ENCODE assay signal across 2 cellular contexts in the genomic region with DNA sequence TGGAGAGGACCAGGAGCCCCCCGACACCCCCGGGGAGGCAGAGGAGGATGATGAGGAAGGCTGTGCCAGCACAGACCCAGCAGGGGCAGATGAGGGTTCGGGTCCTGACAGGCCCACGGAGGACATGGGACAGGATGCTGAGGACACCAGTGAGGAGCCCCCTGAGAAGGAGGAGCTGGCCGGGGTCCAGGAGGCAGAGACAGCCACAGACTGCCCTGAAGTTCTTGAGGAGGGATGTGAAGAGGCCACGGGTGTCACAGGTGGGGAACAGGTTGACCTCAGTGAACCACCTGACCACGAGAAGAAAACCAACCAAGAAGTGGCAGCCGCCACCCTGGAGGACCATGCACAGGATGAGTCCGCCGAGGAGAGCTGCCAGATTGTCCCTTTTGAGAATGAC.
TF ChIP-seq lines count a peak whose summit lies in the region.

No MANE protein-coding gene starts in this region.

TF ChIP-seq in HEK293, 187 proteins besides CTCF, POLR2A, EP300 and RAD21 (continued from another document):
- TF ChIP-seq, protein P1, sequence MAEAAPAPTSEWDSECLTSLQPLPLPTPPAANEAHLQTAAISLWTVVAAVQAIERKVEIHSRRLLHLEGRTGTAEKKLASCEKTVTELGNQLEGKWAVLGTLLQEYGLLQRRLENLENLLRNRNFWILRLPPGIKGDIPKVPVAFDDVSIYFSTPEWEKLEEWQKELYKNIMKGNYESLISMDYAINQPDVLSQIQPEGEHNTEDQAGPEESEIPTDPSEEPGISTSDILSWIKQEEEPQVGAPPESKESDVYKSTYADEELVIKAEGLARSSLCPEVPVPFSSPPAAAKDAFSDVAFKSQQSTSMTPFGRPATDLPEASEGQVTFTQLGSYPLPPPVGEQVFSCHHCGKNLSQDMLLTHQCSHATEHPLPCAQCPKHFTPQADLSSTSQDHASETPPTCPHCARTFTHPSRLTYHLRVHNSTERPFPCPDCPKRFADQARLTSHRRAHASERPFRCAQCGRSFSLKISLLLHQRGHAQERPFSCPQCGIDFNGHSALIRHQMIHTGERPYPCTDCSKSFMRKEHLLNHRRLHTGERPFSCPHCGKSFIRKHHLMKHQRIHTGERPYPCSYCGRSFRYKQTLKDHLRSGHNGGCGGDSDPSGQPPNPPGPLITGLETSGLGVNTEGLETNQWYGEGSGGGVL (tag by site-specific recombination; IDR thresholded peaks at IDR 0.05), result no peak

TF ChIP-seq in K562, 482 proteins besides CTCF, POLR2A, EP300 and RAD21 (continued from another document):
- TF ChIP-seq, protein P2, sequence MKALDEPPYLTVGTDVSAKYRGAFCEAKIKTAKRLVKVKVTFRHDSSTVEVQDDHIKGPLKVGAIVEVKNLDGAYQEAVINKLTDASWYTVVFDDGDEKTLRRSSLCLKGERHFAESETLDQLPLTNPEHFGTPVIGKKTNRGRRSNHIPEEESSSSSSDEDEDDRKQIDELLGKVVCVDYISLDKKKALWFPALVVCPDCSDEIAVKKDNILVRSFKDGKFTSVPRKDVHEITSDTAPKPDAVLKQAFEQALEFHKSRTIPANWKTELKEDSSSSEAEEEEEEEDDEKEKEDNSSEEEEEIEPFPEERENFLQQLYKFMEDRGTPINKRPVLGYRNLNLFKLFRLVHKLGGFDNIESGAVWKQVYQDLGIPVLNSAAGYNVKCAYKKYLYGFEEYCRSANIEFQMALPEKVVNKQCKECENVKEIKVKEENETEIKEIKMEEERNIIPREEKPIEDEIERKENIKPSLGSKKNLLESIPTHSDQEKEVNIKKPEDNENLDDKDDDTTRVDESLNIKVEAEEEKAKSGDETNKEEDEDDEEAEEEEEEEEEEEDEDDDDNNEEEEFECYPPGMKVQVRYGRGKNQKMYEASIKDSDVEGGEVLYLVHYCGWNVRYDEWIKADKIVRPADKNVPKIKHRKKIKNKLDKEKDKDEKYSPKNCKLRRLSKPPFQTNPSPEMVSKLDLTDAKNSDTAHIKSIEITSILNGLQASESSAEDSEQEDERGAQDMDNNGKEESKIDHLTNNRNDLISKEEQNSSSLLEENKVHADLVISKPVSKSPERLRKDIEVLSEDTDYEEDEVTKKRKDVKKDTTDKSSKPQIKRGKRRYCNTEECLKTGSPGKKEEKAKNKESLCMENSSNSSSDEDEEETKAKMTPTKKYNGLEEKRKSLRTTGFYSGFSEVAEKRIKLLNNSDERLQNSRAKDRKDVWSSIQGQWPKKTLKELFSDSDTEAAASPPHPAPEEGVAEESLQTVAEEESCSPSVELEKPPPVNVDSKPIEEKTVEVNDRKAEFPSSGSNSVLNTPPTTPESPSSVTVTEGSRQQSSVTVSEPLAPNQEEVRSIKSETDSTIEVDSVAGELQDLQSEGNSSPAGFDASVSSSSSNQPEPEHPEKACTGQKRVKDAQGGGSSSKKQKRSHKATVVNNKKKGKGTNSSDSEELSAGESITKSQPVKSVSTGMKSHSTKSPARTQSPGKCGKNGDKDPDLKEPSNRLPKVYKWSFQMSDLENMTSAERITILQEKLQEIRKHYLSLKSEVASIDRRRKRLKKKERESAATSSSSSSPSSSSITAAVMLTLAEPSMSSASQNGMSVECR (CRISPR knock-in tag; IDR thresholded peaks at IDR 0.05), result 0 out of 2 replicates have a peak, but pooled peaks have one; percentile 48
- TF ChIP-seq ZNF589 (CRISPR knock-in tag; IDR thresholded peaks at IDR 0.05; ENCODE audit: low read depth) (no peak), ELF1 (tag; IDR thresholded peaks at IDR 0.05) (no peak), ZNF830 (CRISPR knock-in tag; IDR thresholded peaks at IDR 0.05) (no peak), ETV6 (IDR thresholded peaks at IDR 0.05; ENCODE audit: borderline replicate concordance in 1 of 2, low read depth in 2 of 2, low read length in 1 of 2) (no peak), ETV6 (CRISPR knock-in tag; IDR thresholded peaks at IDR 0.05; ENCODE audit: borderline replicate concordance) (no peak)
- TF ChIP-seq, protein P3, sequence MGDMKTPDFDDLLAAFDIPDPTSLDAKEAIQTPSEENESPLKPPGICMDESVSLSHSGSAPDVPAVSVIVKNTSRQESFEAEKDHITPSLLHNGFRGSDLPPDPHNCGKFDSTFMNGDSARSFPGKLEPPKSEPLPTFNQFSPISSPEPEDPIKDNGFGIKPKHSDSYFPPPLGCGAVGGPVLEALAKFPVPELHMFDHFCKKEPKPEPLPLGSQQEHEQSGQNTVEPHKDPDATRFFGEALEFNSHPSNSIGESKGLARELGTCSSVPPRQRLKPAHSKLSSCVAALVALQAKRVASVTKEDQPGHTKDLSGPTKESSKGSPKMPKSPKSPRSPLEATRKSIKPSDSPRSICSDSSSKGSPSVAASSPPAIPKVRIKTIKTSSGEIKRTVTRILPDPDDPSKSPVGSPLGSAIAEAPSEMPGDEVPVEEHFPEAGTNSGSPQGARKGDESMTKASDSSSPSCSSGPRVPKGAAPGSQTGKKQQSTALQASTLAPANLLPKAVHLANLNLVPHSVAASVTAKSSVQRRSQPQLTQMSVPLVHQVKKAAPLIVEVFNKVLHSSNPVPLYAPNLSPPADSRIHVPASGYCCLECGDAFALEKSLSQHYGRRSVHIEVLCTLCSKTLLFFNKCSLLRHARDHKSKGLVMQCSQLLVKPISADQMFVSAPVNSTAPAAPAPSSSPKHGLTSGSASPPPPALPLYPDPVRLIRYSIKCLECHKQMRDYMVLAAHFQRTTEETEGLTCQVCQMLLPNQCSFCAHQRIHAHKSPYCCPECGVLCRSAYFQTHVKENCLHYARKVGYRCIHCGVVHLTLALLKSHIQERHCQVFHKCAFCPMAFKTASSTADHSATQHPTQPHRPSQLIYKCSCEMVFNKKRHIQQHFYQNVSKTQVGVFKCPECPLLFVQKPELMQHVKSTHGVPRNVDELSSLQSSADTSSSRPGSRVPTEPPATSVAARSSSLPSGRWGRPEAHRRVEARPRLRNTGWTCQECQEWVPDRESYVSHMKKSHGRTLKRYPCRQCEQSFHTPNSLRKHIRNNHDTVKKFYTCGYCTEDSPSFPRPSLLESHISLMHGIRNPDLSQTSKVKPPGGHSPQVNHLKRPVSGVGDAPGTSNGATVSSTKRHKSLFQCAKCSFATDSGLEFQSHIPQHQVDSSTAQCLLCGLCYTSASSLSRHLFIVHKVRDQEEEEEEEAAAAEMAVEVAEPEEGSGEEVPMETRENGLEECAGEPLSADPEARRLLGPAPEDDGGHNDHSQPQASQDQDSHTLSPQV (IDR thresholded peaks at IDR 0.05), result no peak
- TF ChIP-seq, protein P4, sequence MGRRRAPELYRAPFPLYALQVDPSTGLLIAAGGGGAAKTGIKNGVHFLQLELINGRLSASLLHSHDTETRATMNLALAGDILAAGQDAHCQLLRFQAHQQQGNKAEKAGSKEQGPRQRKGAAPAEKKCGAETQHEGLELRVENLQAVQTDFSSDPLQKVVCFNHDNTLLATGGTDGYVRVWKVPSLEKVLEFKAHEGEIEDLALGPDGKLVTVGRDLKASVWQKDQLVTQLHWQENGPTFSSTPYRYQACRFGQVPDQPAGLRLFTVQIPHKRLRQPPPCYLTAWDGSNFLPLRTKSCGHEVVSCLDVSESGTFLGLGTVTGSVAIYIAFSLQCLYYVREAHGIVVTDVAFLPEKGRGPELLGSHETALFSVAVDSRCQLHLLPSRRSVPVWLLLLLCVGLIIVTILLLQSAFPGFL (CRISPR knock-in tag; IDR thresholded peaks at IDR 0.05), result no peak
